17 cellular contexts compared by ENCODE assay signal in genomic region chr9:34256987-34257585, GRCh38.
A peak's percentile ranks its signal among the peaks of the same experiment; 100 is the strongest.
DNase-seq lines count a peak whose midpoint lies in the region; ATAC-seq, FAIRE-seq and TF ChIP-seq lines count a peak whose summit lies in the region.
"Had no signal": no experiment of that assay in that cellular context is flagged by ENCODE, and none has a peak within 500 bp of the region (broad histone marks: within the 10 kb centered on the region; RNA-seq: fewer than 3 reads in every experiment).

No MANE protein-coding gene starts in this region.

- H3K27me3 Mint-ChIP-seq in stimulated activated naive CD8-positive, alpha-beta T cell treated with anti-CD3 and anti-CD28 coated beads, Interleukin-15, amount 100 ng/mL, for 72 hours: no peaks in the 10 kb centered on the region

- H3K4me3 Mint-ChIP-seq in stimulated activated naive CD8-positive, alpha-beta T cell treated with anti-CD3 and anti-CD28 coated beads, Interleukin-15, amount 100 ng/mL, for 72 hours: no peak overlapping the region

- no peaks in the 10 kb centered on the region for H3K9me3 ChIP-seq in left ventricle myocardium inferior (replicated peaks)
- no peaks in the 10 kb centered on the region for H3K9me3 ChIP-seq in lower lobe of right lung
- H3K9me3 ChIP-seq: body of pancreas, esophagus muscularis mucosa, transverse colon had no signal

- FAIRE-seq in RCC 7860 (lab: Jason Lieb, UNC): no peak
- FAIRE-seq: D721Med had no signal

- peak; percentile 47 for ATAC-seq in stimulated activated naive CD8-positive, alpha-beta T cell treated with anti-CD3 and anti-CD28 coated beads, Interleukin-15, amount 100 ng/mL, for 72 hours
- no peak for ATAC-seq in lower lobe of right lung
- ATAC-seq: body of pancreas, left lobe of liver had no signal

- peak; percentile 64 for DNase-seq in activated gamma-delta T cell treated with Interleukin-2 at 50 U/mL for 16 hours
- no peak for DNase-seq in activated gamma-delta T cell (lab: John Stamatoyannopoulos, UW)
- DNase-seq in left ventricle myocardium inferior: peak; percentile 69
- DNase-seq in stimulated activated naive CD8-positive, alpha-beta T cell treated with anti-CD3 and anti-CD28 coated beads, Interleukin-15, amount 100 ng/mL, for 72 hours: no peak
- DNase-seq in RCC 7860 (ENCODE audit: low spot score): no peak
- no peak for DNase-seq in HCEC 1CT
- no peak for DNase-seq in lower lobe of right lung
- DNase-seq: activated CD4-positive, alpha-beta T cell treated with anti-CD3 and anti-CD28 coated beads for 4 hours; body of pancreas; NCI-H1694; NCI-H526; transverse colon had no signal

- H3K9me3 Mint-ChIP-seq in stimulated activated naive CD8-positive, alpha-beta T cell treated with anti-CD3 and anti-CD28 coated beads, Interleukin-15, amount 100 ng/mL, for 72 hours: no peaks in the 10 kb centered on the region

- H3K4me1 Mint-ChIP-seq in stimulated activated naive CD8-positive, alpha-beta T cell treated with anti-CD3 and anti-CD28 coated beads, Interleukin-15, amount 100 ng/mL, for 72 hours: peaks cover 45% of the 10 kb centered on the region

- H3K4me3 ChIP-seq in left ventricle myocardium inferior (no peak overlapping the region), lower lobe of right lung (no peak overlapping the region)
- H3K4me3 ChIP-seq: body of pancreas, esophagus muscularis mucosa, hepatocyte, transverse colon had no signal

- H3K27me3 ChIP-seq in left ventricle myocardium inferior (ENCODE audit: low read depth) (no peaks in the 10 kb centered on the region), lower lobe of right lung (ENCODE audit: low read depth) (no peaks in the 10 kb centered on the region)
- H3K27me3 ChIP-seq: body of pancreas, esophagus muscularis mucosa, hepatocyte, transverse colon had no signal

- TF ChIP-seq CTCF in VCaP (conservative IDR thresholded peaks at IDR 0.05): no peak
- TF ChIP-seq CTCF in left ventricle myocardium inferior (IDR thresholded peaks at IDR 0.05; ENCODE audit: borderline replicate concordance): no peak
- no peak for TF ChIP-seq CTCF in lower lobe of right lung (IDR thresholded peaks at IDR 0.05)

- H3K27ac Mint-ChIP-seq in stimulated activated naive CD8-positive, alpha-beta T cell treated with anti-CD3 and anti-CD28 coated beads, Interleukin-15, amount 100 ng/mL, for 72 hours: peak overlapping the region; percentile 67 to 70

- H3K4me1 ChIP-seq in left ventricle myocardium inferior (peaks cover 74% of the 10 kb centered on the region), lower lobe of right lung (peaks cover 26% of the 10 kb centered on the region)

- H3K27ac ChIP-seq in VCaP (peak overlapping the region; percentile 30; the same call in 1 of the 2 replicates), left ventricle myocardium inferior (replicated peaks) (peak overlapping the region; percentile 87), lower lobe of right lung (no peak overlapping the region)
- H3K27ac ChIP-seq: body of pancreas, hepatocyte, transverse colon had no signal

- H3K36me3 ChIP-seq in left ventricle myocardium inferior (peaks cover under 1% of the 10 kb centered on the region), lower lobe of right lung (peaks cover 27% of the 10 kb centered on the region)
- H3K36me3 ChIP-seq: transverse colon had no signal

- intact Hi-C loops in left ventricle myocardium inferior (cut with micrococcal nuclease): loop anchor here (10.0 kb wide), 1 partner anchor 132 kb away; the partner anchor contains the start of gene DCAF12
- intact Hi-C loops in lower lobe of right lung (cut with DNase I): no loop called here

Comparison
In these comparisons a context has a peak if more than half of its experiments do, and no peak if none do; other contexts are left out.
1. DNase-seq: peak in activated gamma-delta T cell treated with Interleukin-2 at 50 U/mL for 16 hours (single experiment) and left ventricle myocardium inferior (single experiment); none in activated gamma-delta T cell (single experiment), stimulated activated naive CD8-positive, alpha-beta T cell treated with anti-CD3 and anti-CD28 coated beads, Interleukin-15, amount 100 ng/mL, for 72 hours (0 of 2), RCC 7860 (single experiment), HCEC 1CT (single experiment) and lower lobe of right lung (single experiment).